Comparison of ENCODE assay signal across 11 cellular contexts in genomic region chr7:135930565-135931423, GRCh38. TPM values are rescaled to one million over a fixed set of nuclear protein-coding genes. Genes with fewer than 3 reads are reported as not detected.
DNase-seq lines count a peak whose midpoint lies in the region; ATAC-seq, FAIRE-seq and TF ChIP-seq lines count a peak whose summit lies in the region.
"Had no signal": no experiment of that assay in that cellular context is flagged by ENCODE, and none has a peak within 500 bp of the region (broad histone marks: within the 10 kb centered on the region; RNA-seq: fewer than 3 reads in every experiment).

No MANE protein-coding gene starts in this region.

- no peak overlapping the region for H2AFZ ChIP-seq in hepatocyte

- no peak for FAIRE-seq in A549 (lab: Jason Lieb, UNC)

- H3K27ac ChIP-seq in A549 (peak overlapping the region; percentile 19 to 26; a peak in 3 of 6 replicates), hepatocyte (peak overlapping the region; percentile 68)

- no peak for TF ChIP-seq POLR2A in A549 (IDR thresholded peaks at IDR 0.05; ENCODE audit: low read length)

- H4K20me1 ChIP-seq in hepatocyte (ENCODE audit: insufficient read depth, poor library complexity, severe bottlenecking): no peaks in the 10 kb centered on the region

- DNase-seq in A549 (ENCODE audit: low read depth in 1 of 2, low spot score in 1 of 2) (peak in 1 of 2 experiments; percentile 74), GM03348 (ENCODE audit: low spot score) (peak; percentile 48), astrocyte of the hippocampus (ENCODE audit: low read depth, low spot score) (peak; percentile 69), hepatocyte (ENCODE audit: low spot score) (no peak), NOMO-1 (lab: John Stamatoyannopoulos, UW; ENCODE audit: unreplicated experiment in 2 of 2) (no peak), NCI-H774 (lab: John Stamatoyannopoulos, UW) (no peak)
- DNase-seq in stimulated activated CD8-positive, alpha-beta memory T cell treated with anti-CD3 and anti-CD28 coated beads, Interleukin-4, amount 100 ng/mL, for 48 hours: no peak
- DNase-seq: activated naive CD8-positive, alpha-beta T cell treated with anti-CD3 and anti-CD28 coated beads, Interleukin-2, amount 10 ng/mL, durations not matched to agents 7 days and 5 days; SIG-M5; stimulated activated CD4-positive, alpha-beta T cell treated with anti-CD3 and anti-CD28 coated beads, Interleukin-4, amount 100 ng/mL, for 24 hours had no signal

- H3K9me3 ChIP-seq in A549 (no peaks in the 10 kb centered on the region), hepatocyte (ENCODE audit: low read depth) (no peaks in the 10 kb centered on the region)

- no peak for TF ChIP-seq RAD21 in A549 (conservative IDR thresholded peaks at IDR 0.05 in 1 of 2, IDR thresholded peaks at IDR 0.05 in 1 of 2)

- POLR2A ChIA-PET in A549 (lab: Yijun Ruan, JAX): no interaction called here

- H3K4me2 ChIP-seq in A549 (peak overlapping the region; percentile 31), hepatocyte (peak overlapping the region; percentile 47)

- H3K79me2 ChIP-seq in hepatocyte: peaks cover 59% of the 10 kb centered on the region

- WGBS in A549 (ENCODE audit: missing lambda C conversion rate): 58% methylated on average over 9 of the region's 9 CpGs
- WGBS in hepatocyte (ENCODE audit: low lambda C conversion rate, missing lambda C conversion rate): 49% methylated on average over 9 of the region's 9 CpGs

- H3K36me3 ChIP-seq in hepatocyte (replicated peaks; ENCODE audit: insufficient read depth, low read depth): no peaks in the 10 kb centered on the region

- H3K27me3 ChIP-seq in hepatocyte: no peaks in the 10 kb centered on the region

- TF ChIP-seq CTCF in A549 (IDR thresholded peaks at IDR 0.05) (no peak), hepatocyte (IDR thresholded peaks at IDR 0.05; ENCODE audit: poor library complexity) (no peak)

- TF ChIP-seq EP300 in A549 (IDR thresholded peaks at IDR 0.05): no peak

- H3K4me1 ChIP-seq in A549 (peaks cover 36% of the 10 kb centered on the region), hepatocyte (ENCODE audit: insufficient read depth) (peaks cover 25% of the 10 kb centered on the region)

- H3K9me2 ChIP-seq in hepatocyte (replicated peaks; ENCODE audit: insufficient read depth): no peaks in the 10 kb centered on the region

- ATAC-seq in A549 (peak; percentile 35 to 86; a peak in 4 of 6 replicates), HG02884 (IDR thresholded peaks at IDR 0.05; ENCODE audit: unreplicated experiment) (no peak)

- no peak overlapping the region for H3K4me3 ChIP-seq in A549
- H3K4me3 ChIP-seq in hepatocyte: no peak overlapping the region

- CTCF ChIA-PET in A549 (lab: Yijun Ruan, JAX): no interaction called here

TF ChIP-seq in A549, 52 proteins besides CTCF, POLR2A, EP300 and RAD21:
- TF ChIP-seq SREBF2 (IDR thresholded peaks at IDR 0.05) (no peak), ZFP36 (IDR thresholded peaks at IDR 0.05; ENCODE audit: borderline replicate concordance, partially characterized antibody) (no peak), POLR2AphosphoS2 (conservative IDR thresholded peaks at IDR 0.05; ENCODE audit: low read length) (no peak), PHF8 (IDR thresholded peaks at IDR 0.05; ENCODE audit: borderline replicate concordance, low read depth) (no peak), JUNB (IDR thresholded peaks at IDR 0.05) (no peak), ZNF302 (CRISPR knock-in tag; IDR thresholded peaks at IDR 0.05) (no peak), ESRRA (IDR thresholded peaks at IDR 0.05; ENCODE audit: borderline replicate concordance, low read length) (no peak), CHD4 (IDR thresholded peaks at IDR 0.05; ENCODE audit: borderline replicate concordance) (no peak), MAZ (IDR thresholded peaks at IDR 0.05; ENCODE audit: borderline replicate concordance, low read depth, low read length) (no peak), ZC3H11A (IDR thresholded peaks at IDR 0.05) (no peak), HES2 (IDR thresholded peaks at IDR 0.05) (no peak), NFE2L2 (conservative IDR thresholded peaks at IDR 0.05; ENCODE audit: low read length) (no peak), NPAS2 (CRISPR knock-in tag; IDR thresholded peaks at IDR 0.05; ENCODE audit: borderline replicate concordance) (no peak), E2F6 (IDR thresholded peaks at IDR 0.05; ENCODE audit: borderline replicate concordance, low read depth) (no peak), CBX8 (IDR thresholded peaks at IDR 0.05) (no peak)

RNA-seq across cellular contexts. Expression of gene MTPN, which starts 46.4 kb away (rescaled TPM):
- polyA plus RNA-seq in A549 (2011; rRNA removed) (160 and 206 TPM in 2 replicates), A549 (2017; fragmentation: RNase III; extraction: RNeasy Plus Mini Kit Qiagen cat#74134 plus additional on column Dnase treatment) (138 to 147 TPM (median 144 TPM) in 3 replicates), hepatocyte (32.8 and 33.5 TPM in 2 replicates)
- polyA plus RNA-seq in A549 (2012; cell fraction: cytosol; rRNA removed): 46.0 and 61.2 TPM in 2 replicates
- 17.6 and 18.9 TPM in 2 replicates for polyA plus RNA-seq in A549 (2012; cell fraction: nucleus; rRNA removed)
- polyA minus RNA-seq in A549 (2011; rRNA and poly(A)+ RNA removed): 72.6 and 83.6 TPM in 2 replicates
- total RNA-seq in hepatocyte: 108 and 131 TPM in 2 replicates

Comparison
In these comparisons a context has a peak if more than half of its experiments do, and no peak if none do; other contexts are left out.
1. DNase-seq: peak in GM03348 (single experiment) and astrocyte of the hippocampus (single experiment); none in hepatocyte (single experiment), stimulated activated CD8-positive, alpha-beta memory T cell treated with anti-CD3 and anti-CD28 coated beads, Interleukin-4, amount 100 ng/mL, for 48 hours (single experiment), NOMO-1 (0 of 2) and NCI-H774 (single experiment).